Comparison of ENCODE assay signal across 17 cellular contexts in genomic region chr10:30017576-30017975, GRCh38.
"Had no signal": no experiment of that assay in that cellular context is flagged by ENCODE, and none has a peak within 500 bp of the region (broad histone marks: within the 10 kb centered on the region; RNA-seq: fewer than 3 reads in every experiment).

No MANE protein-coding gene starts in this region.

- H3K4me1 ChIP-seq: esophagus squamous epithelium, right lobe of liver, spleen, suprapubic skin had no signal

- H3K4me3 Mint-ChIP-seq: activated naive CD8-positive, alpha-beta T cell treated with anti-CD3 and anti-CD28 coated beads, Interleukin-2, amount 10 ng/mL, durations not matched to agents 7 days and 5 days; memory B cell; natural killer cell treated with Interleukin-12 subunit alpha and Interleukin-12 subunit beta and Interleukin-15 and Interleukin-18, amount 100 ng/mL, for 72 hours had no signal

- H3K27me3 ChIP-seq: esophagus squamous epithelium, right lobe of liver, suprapubic skin had no signal

- H3K36me3 ChIP-seq: right lobe of liver, spleen had no signal

- ATAC-seq: activated T-cell treated with anti-CD3 and anti-CD28 coated beads, Interleukin-2, amount 50 U/mL, for 72 hours; heart left ventricle; left lobe of liver; natural killer cell treated with Interleukin-12 subunit alpha and Interleukin-12 subunit beta and Interleukin-15 and Interleukin-18, amount 100 ng/mL, for 72 hours; psoas muscle; right lobe of liver had no signal

- H3K9me3 Mint-ChIP-seq: activated naive CD8-positive, alpha-beta T cell treated with anti-CD3 and anti-CD28 coated beads, Interleukin-2, amount 10 ng/mL, durations not matched to agents 7 days and 5 days; activated T-cell treated with anti-CD3 and anti-CD28 coated beads, Interleukin-2, amount 50 U/mL, for 72 hours; memory B cell; natural killer cell treated with Interleukin-12 subunit alpha and Interleukin-12 subunit beta and Interleukin-15 and Interleukin-18, amount 100 ng/mL, for 72 hours had no signal

- H3K4me3 ChIP-seq: esophagus squamous epithelium, heart left ventricle, psoas muscle, right lobe of liver, spleen, suprapubic skin had no signal

- H3K27ac ChIP-seq: esophagus squamous epithelium, heart left ventricle, psoas muscle, right lobe of liver, spleen, suprapubic skin had no signal

- H3K27ac Mint-ChIP-seq: activated naive CD8-positive, alpha-beta T cell treated with anti-CD3 and anti-CD28 coated beads, Interleukin-2, amount 10 ng/mL, durations not matched to agents 7 days and 5 days; activated T-cell treated with anti-CD3 and anti-CD28 coated beads, Interleukin-2, amount 50 U/mL, for 72 hours; memory B cell; natural killer cell treated with Interleukin-12 subunit alpha and Interleukin-12 subunit beta and Interleukin-15 and Interleukin-18, amount 100 ng/mL, for 72 hours had no signal

- H3K9me3 ChIP-seq: esophagus squamous epithelium, heart left ventricle, psoas muscle, right lobe of liver, spleen, suprapubic skin had no signal

- H3K4me1 Mint-ChIP-seq: memory B cell had no signal

- H3K36me3 Mint-ChIP-seq: activated naive CD8-positive, alpha-beta T cell treated with anti-CD3 and anti-CD28 coated beads, Interleukin-2, amount 10 ng/mL, durations not matched to agents 7 days and 5 days; memory B cell; natural killer cell treated with Interleukin-12 subunit alpha and Interleukin-12 subunit beta and Interleukin-15 and Interleukin-18, amount 100 ng/mL, for 72 hours had no signal

- H3K27me3 Mint-ChIP-seq: memory B cell had no signal

- DNase-seq: activated CD4-positive, alpha-beta T cell treated with anti-CD3 and anti-CD28 coated beads, Interleukin-2, amount 50 U/mL, for 48 hours; activated CD4-positive, CD25-positive, alpha-beta regulatory T cell treated with anti-CD3 and anti-CD28 coated beads, Interleukin-2, amount 50 U/mL, for 72 hours; activated naive CD8-positive, alpha-beta T cell treated with anti-CD3 and anti-CD28 coated beads, Interleukin-2, amount 10 ng/mL, durations not matched to agents 7 days and 5 days; activated T-cell treated with anti-CD3 and anti-CD28 coated beads, Interleukin-2, amount 50 U/mL, for 72 hours; esophagus squamous epithelium; foreskin melanocyte; heart left ventricle; psoas muscle; right lobe of liver; spleen; stimulated activated CD4-positive, alpha-beta T cell treated with anti-CD3 and anti-CD28 coated beads, Interleukin-1b, Interleukin-23, amount 100 ng/mL, for 48 hours; stimulated activated naive CD4-positive, alpha-beta T cell treated with Interleukin-2 at 50 U/mL for 16 hours; T-helper 1 cell had no signal
